8 cellular contexts compared by ENCODE assay signal in genomic region chr7:100089458-100090201, GRCh38. TPM values are rescaled to one million over a fixed set of nuclear protein-coding genes. Genes with fewer than 3 reads are reported as not detected.
DNase-seq lines count a peak whose midpoint lies in the region; ATAC-seq and TF ChIP-seq lines count a peak whose summit lies in the region.

No MANE protein-coding gene starts in this region.

- TF ChIP-seq POLR2A in gastrocnemius medialis (IDR thresholded peaks at IDR 0.05) = no peak

- H3K27ac ChIP-seq in SK-N-SH (ENCODE audit: low read depth in 2 of 2, low read length in 1 of 2) (peak overlapping the region; percentile 84 to 98), gastrocnemius medialis (peak overlapping the region; percentile 88 to 97 (median 89))

- no peak for TF ChIP-seq RAD21 in SK-N-SH (IDR thresholded peaks at IDR 0.05; ENCODE audit: low read length)

- peaks cover 38 to 45% of the 10 kb centered on the region in 2 experiments for H3K36me3 ChIP-seq in SK-N-SH (replicated peaks in 1 of 2; ENCODE audit: control insufficient read depth in 1 of 2, insufficient read depth in 2 of 2, low read length in 1 of 2)
- peaks cover 0 to 45% of the 10 kb centered on the region in 2 donors for H3K36me3 ChIP-seq in gastrocnemius medialis

- no peak for ATAC-seq in gastrocnemius medialis
- ATAC-seq in GM18511 (IDR thresholded peaks at IDR 0.05; ENCODE audit: unreplicated experiment) = no peak

- H4K20me1 ChIP-seq in SK-N-SH (ENCODE audit: insufficient read depth) = no peaks in the 10 kb centered on the region

- H3K27me3 ChIP-seq in SK-N-SH (ENCODE audit: insufficient read depth) = no peaks in the 10 kb centered on the region
- no peaks in the 10 kb centered on the region for H3K27me3 ChIP-seq in gastrocnemius medialis

- peak overlapping the region; percentile 64; the same call in 1 of the 2 replicates for H2AFZ ChIP-seq in SK-N-SH (ENCODE audit: low read depth)

- WGBS in SK-N-SH (ENCODE audit: low lambda C conversion rate) = 8% methylated on average over 7 of the region's 7 CpGs

- CTCF ChIA-PET in SK-N-SH (lab: Yijun Ruan, JAX) = interaction anchor here (0.8 to 1.2 kb wide), 3 partner anchors 9 to 45 kb away, joined by 3 to 4 read pairs (median 3); partner anchors contain the start of gene AP4M1

- no peak for DNase-seq in SK-N-SH
- peak; percentile 58 for DNase-seq in fibroblast of mammary gland (ENCODE audit: low read depth)
- no peak for DNase-seq in gastrocnemius medialis
- no peak for DNase-seq in kidney glomerular epithelial cell (lab: John Stamatoyannopoulos, UW)
- no peak for DNase-seq in NCI-H446 (lab: John Stamatoyannopoulos, UW)
- no peak for DNase-seq in GOT3 (lab: John Stamatoyannopoulos, UW)

- in situ Hi-C loops in gastrocnemius medialis (cut with MboI; ENCODE audit: low sequenced_read_pairs in 4 of 4) = no loop called here

- TF ChIP-seq CTCF in SK-N-SH (IDR thresholded peaks at IDR 0.05) (no peak), fibroblast of mammary gland (conservative IDR thresholded peaks at IDR 0.05; ENCODE audit: control insufficient read depth, insufficient read depth, low read depth, low read length) (no peak), gastrocnemius medialis (IDR thresholded peaks at IDR 0.05 in 4 of 5, conservative IDR thresholded peaks at IDR 0.05 in 1 of 5) (no peak)

- POLR2A ChIA-PET in SK-N-SH (lab: Yijun Ruan, JAX) = interaction anchor here (7.5 kb wide), 1 partner anchor 11 kb away, joined by 98 read pairs; the partner anchor contains the start of genes AP4M1 and MCM7

- H3K4me1 ChIP-seq in SK-N-SH (ENCODE audit: control insufficient read depth in 1 of 2, insufficient read depth in 2 of 2, low read depth in 1 of 2, low read length in 1 of 2) = peaks cover 32 to 33% of the 10 kb centered on the region in 2 experiments
- H3K4me1 ChIP-seq in gastrocnemius medialis = peaks cover 13 to 14% of the 10 kb centered on the region in 2 donors

- no peaks in the 10 kb centered on the region for H3K9me2 ChIP-seq in SK-N-SH

- peak overlapping the region; percentile 87 for H3K9ac ChIP-seq in SK-N-SH

- H3K4me2 ChIP-seq in SK-N-SH = peak overlapping the region; percentile 93

- H3F3A ChIP-seq in SK-N-SH (replicated peaks; ENCODE audit: insufficient read depth) = peaks cover 80% of the 10 kb centered on the region

- H3K4me3 ChIP-seq in GM08714 (ENCODE audit: low read length) = peak overlapping the region; percentile 87
- peak overlapping the region; percentile 71 to 87 for H3K4me3 ChIP-seq in SK-N-SH (ENCODE audit: low read depth in 2 of 2, low read length in 1 of 2)
- H3K4me3 ChIP-seq in fibroblast of mammary gland (ENCODE audit: control insufficient read depth, low read depth, low read length) = peak overlapping the region; percentile 87
- H3K4me3 ChIP-seq in gastrocnemius medialis = peak overlapping the region; percentile 79 to 90 (median 88)

- H3K9me3 ChIP-seq in SK-N-SH (no peaks in the 10 kb centered on the region), gastrocnemius medialis (no peaks in the 10 kb centered on the region)

- intact Hi-C loops in gastrocnemius medialis (cut with DNase I; ENCODE audit: low total_unique reads) = loop anchor here (5.0 kb wide), 1 partner anchor 38 kb away; the partner anchor contains the start of gene MBLAC1

- peaks cover 58% of the 10 kb centered on the region for H3K79me2 ChIP-seq in SK-N-SH (ENCODE audit: insufficient read depth)

- TF ChIP-seq EP300 in SK-N-SH (IDR thresholded peaks at IDR 0.05; ENCODE audit: borderline replicate concordance in 1 of 2, low read depth in 1 of 2, low read length in 1 of 2) = no peak

TF ChIP-seq in SK-N-SH, 30 proteins besides CTCF, POLR2A, EP300 and RAD21:
- TF ChIP-seq FOSL2 (IDR thresholded peaks at IDR 0.05; ENCODE audit: borderline replicate concordance, low read depth) (0 out of 2 replicates have a peak, but pooled peaks have one; percentile 4), NRF1 (IDR thresholded peaks at IDR 0.05; ENCODE audit: low read depth, low read length) (no peak), TEAD4 (IDR thresholded peaks at IDR 0.05; ENCODE audit: borderline replicate concordance, insufficient read depth) (no peak)

RNA-seq across cellular contexts. Expression of gene COPS6, which starts 0.9 kb away (rescaled TPM):
- 413 and 435 TPM in 2 replicates for polyA plus RNA-seq in SK-N-SH (2012; rRNA removed)
- polyA plus RNA-seq in SK-N-SH (2012; cell fraction: cytosol; rRNA removed) = 340 and 388 TPM in 2 replicates
- 259 and 284 TPM in 2 replicates for polyA plus RNA-seq in SK-N-SH (2012; cell fraction: nucleus; rRNA removed)
- total RNA-seq in gastrocnemius medialis = 10 to 100 TPM; 32.6 to 57.9 (median 39.4) TPM

RNA-seq across cellular contexts. Expression of gene ZNF3, which starts 8.1 kb away (rescaled TPM):
- polyA plus RNA-seq in SK-N-SH (2012; rRNA removed) = 30.5 and 45.2 TPM in 2 replicates
- polyA plus RNA-seq in SK-N-SH (2012; cell fraction: cytosol; rRNA removed) = 20.6 and 23.4 TPM in 2 replicates
- 141 and 204 TPM in 2 replicates for polyA plus RNA-seq in SK-N-SH (2012; cell fraction: nucleus; rRNA removed)
- 10 to 100 TPM; 11.2 to 19.2 (median 16.1) TPM for total RNA-seq in gastrocnemius medialis

RNA-seq across cellular contexts. Expression of gene MCM7, which starts 11.6 kb away (rescaled TPM):
- 235 and 241 TPM in 2 replicates for polyA plus RNA-seq in SK-N-SH (2012; rRNA removed)
- polyA plus RNA-seq in SK-N-SH (2012; cell fraction: cytosol; rRNA removed) = 104 and 136 TPM in 2 replicates
- polyA plus RNA-seq in SK-N-SH (2012; cell fraction: nucleus; rRNA removed) = 652 and 744 TPM in 2 replicates
- total RNA-seq in gastrocnemius medialis = 10 to 100 TPM; 23.9 to 45.7 (median 36.1) TPM

RNA-seq across cellular contexts. Expression of gene AP4M1, which starts 11.8 kb away (rescaled TPM):
- polyA plus RNA-seq in SK-N-SH (2012; rRNA removed) = 35.0 and 39.2 TPM in 2 replicates
- 22.7 and 25.0 TPM in 2 replicates for polyA plus RNA-seq in SK-N-SH (2012; cell fraction: cytosol; rRNA removed)
- 110 and 133 TPM in 2 replicates for polyA plus RNA-seq in SK-N-SH (2012; cell fraction: nucleus; rRNA removed)
- 10 to 100 TPM in 2 of 4 donors, 1 to 10 TPM in 2; 7.2 to 13.8 (median 10.8) TPM for total RNA-seq in gastrocnemius medialis

RNA-seq across cellular contexts. Expression of gene TAF6, which starts 29.5 kb away (rescaled TPM):
- polyA plus RNA-seq in SK-N-SH (2012; rRNA removed) = 31.7 and 70.5 TPM in 2 replicates
- 27.8 and 39.3 TPM in 2 replicates for polyA plus RNA-seq in SK-N-SH (2012; cell fraction: cytosol; rRNA removed)
- 97.8 and 115 TPM in 2 replicates for polyA plus RNA-seq in SK-N-SH (2012; cell fraction: nucleus; rRNA removed)
- total RNA-seq in gastrocnemius medialis = 10 to 100 TPM; 38.6 to 71.7 (median 56.6) TPM
